ENCODE assay signal across 8 cellular contexts in the genomic region with DNA sequence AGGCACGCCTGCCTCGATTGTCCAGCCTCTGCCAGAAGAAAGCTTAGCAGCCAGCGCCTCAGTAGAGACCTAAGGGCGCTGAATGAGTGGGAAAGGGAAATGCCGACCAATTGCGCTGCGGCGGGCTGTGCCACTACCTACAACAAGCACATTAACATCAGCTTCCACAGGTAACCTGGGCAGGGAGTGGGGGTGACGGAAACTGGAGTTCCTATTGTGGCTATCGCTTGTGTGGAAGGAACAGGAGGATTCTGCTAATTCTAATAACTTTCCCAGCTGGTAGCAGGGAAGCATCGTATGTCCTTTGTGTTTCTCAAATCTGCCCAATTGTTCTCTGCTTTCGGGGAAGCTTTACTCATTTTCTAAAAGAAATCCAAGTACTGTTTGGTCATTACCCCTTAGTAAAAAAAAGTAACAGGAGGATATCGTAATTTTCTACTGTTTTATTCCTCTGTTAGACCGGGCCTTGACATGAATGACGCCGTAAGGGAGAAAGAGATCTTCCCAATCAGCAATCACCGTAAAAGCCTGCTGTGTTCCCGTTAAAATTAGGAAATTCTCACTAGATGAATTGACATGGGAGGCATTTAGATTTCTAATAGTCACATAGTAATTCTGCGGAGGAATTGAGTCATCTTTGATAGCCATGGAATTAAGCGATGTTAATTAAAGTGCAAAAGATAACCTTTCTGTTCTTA. TPM values are rescaled to one million over a fixed set of nuclear protein-coding genes. Genes with fewer than 3 reads are reported as not detected.
DNase-seq lines count a peak whose midpoint lies in the region; ATAC-seq and TF ChIP-seq lines count a peak whose summit lies in the region.

No MANE protein-coding gene starts in this region.

- WGBS in SK-N-SH (ENCODE audit: low lambda C conversion rate) = 3% methylated on average over 20 of the region's 20 CpGs

- peak overlapping the region; percentile 88 for H3K9ac ChIP-seq in SK-N-SH

- H3K27ac ChIP-seq in SK-N-SH (ENCODE audit: low read depth in 2 of 2, low read length in 1 of 2) (peak overlapping the region; percentile 88 to 99), SJSA1 (peak overlapping the region; percentile 79)

- POLR2A ChIA-PET in SK-N-SH (lab: Yijun Ruan, JAX) = interaction anchor here (0.6 to 2.9 kb wide), 8 partner anchors 16 to 477 kb away, joined by 3 to 38 read pairs (median 3); a partner anchor contains a TSS

- peaks cover 10 to 17% of the 10 kb centered on the region in 2 experiments for H3K36me3 ChIP-seq in SK-N-SH (replicated peaks in 1 of 2; ENCODE audit: control insufficient read depth in 1 of 2, insufficient read depth in 2 of 2, low read length in 1 of 2)
- H3K36me3 ChIP-seq in SJSA1 = peaks cover 21% of the 10 kb centered on the region

- no peak for DNase-seq in SK-N-SH
- no peak for DNase-seq in SJSA1 (ENCODE audit: low read depth in 1 of 2, low spot score in 2 of 2)
- peak; percentile 2 for DNase-seq in fibroblast of gingiva (ENCODE audit: low read depth)
- DNase-seq in osteocyte (ENCODE audit: extremely low spot score, unreplicated experiment) = no peak
- no peak for DNase-seq in GOT3 (lab: John Stamatoyannopoulos, UW)

- no peaks in the 10 kb centered on the region for H3K27me3 ChIP-seq in SK-N-SH (ENCODE audit: insufficient read depth)
- H3K27me3 ChIP-seq in SJSA1 (replicated peaks) = no peaks in the 10 kb centered on the region

- CTCF ChIA-PET in SK-N-SH (lab: Yijun Ruan, JAX) = interaction anchor here (1.3 to 2.8 kb wide), 2 partner anchors 22 to 30 kb away, joined by 4 to 18 read pairs; a partner anchor contains a TSS

- peaks cover 10% of the 10 kb centered on the region for H3F3A ChIP-seq in SK-N-SH (replicated peaks; ENCODE audit: insufficient read depth)

- H3K79me2 ChIP-seq in SK-N-SH (ENCODE audit: insufficient read depth) = peaks cover 59% of the 10 kb centered on the region

- H3K4me1 Mint-ChIP-seq in osteocyte (ENCODE audit: unreplicated experiment) = peaks cover 31% of the 10 kb centered on the region

- peak overlapping the region; percentile 100 for H3K27ac Mint-ChIP-seq in osteocyte (ENCODE audit: unreplicated experiment)

- H3K4me3 Mint-ChIP-seq in osteocyte (ENCODE audit: unreplicated experiment) = peak overlapping the region; percentile 99

- H4K20me1 ChIP-seq in SK-N-SH (ENCODE audit: insufficient read depth) = peaks cover 29% of the 10 kb centered on the region

- H3K9me3 ChIP-seq in SK-N-SH (no peaks in the 10 kb centered on the region), SJSA1 (replicated peaks) (no peaks in the 10 kb centered on the region)

- H3K4me1 ChIP-seq in SK-N-SH (ENCODE audit: control insufficient read depth in 1 of 2, insufficient read depth in 2 of 2, low read depth in 1 of 2, low read length in 1 of 2) (peaks cover 5 to 12% of the 10 kb centered on the region in 2 experiments; a peak in 3 of 4 replicates), SJSA1 (replicated peaks) (peaks cover 4% of the 10 kb centered on the region; the same call in 1 of the 2 replicates)

- ATAC-seq in SK-N-SH treated with all-trans-retinoic acid at 6 μM for 48 hours = no peak; the same call in 2 of the 3 replicates
- ATAC-seq in HG02678 (IDR thresholded peaks at IDR 0.05; ENCODE audit: unreplicated experiment) = peak; percentile 14
- ATAC-seq in HG02981 (IDR thresholded peaks at IDR 0.05; ENCODE audit: unreplicated experiment) = no peak

- peak overlapping the region; percentile 85 to 98 for H3K4me3 ChIP-seq in SK-N-SH (ENCODE audit: low read depth in 2 of 2, low read length in 1 of 2)
- H3K4me3 ChIP-seq in SJSA1 = peak overlapping the region; percentile 65

- peak overlapping the region; percentile 76 for H3K4me2 ChIP-seq in SK-N-SH

- no peaks in the 10 kb centered on the region for H3K9me2 ChIP-seq in SK-N-SH

- peaks cover 3% of the 10 kb centered on the region for H3K36me3 Mint-ChIP-seq in osteocyte (ENCODE audit: unreplicated experiment)

- H2AFZ ChIP-seq in SK-N-SH (ENCODE audit: low read depth) = peak overlapping the region; percentile 95

- no peak for TF ChIP-seq RAD21 in SK-N-SH (IDR thresholded peaks at IDR 0.05; ENCODE audit: low read length)

- no peaks in the 10 kb centered on the region for H3K27me3 Mint-ChIP-seq in osteocyte (ENCODE audit: unreplicated experiment)

- H3K9me3 Mint-ChIP-seq in osteocyte (ENCODE audit: unreplicated experiment) = no peaks in the 10 kb centered on the region

- no peak; a peak in 1 of 4 replicates for TF ChIP-seq EP300 in SK-N-SH (IDR thresholded peaks at IDR 0.05; ENCODE audit: borderline replicate concordance in 1 of 2, low read depth in 1 of 2, low read length in 1 of 2)

- TF ChIP-seq CTCF in SK-N-SH (IDR thresholded peaks at IDR 0.05) (no peak), osteocyte (IDR thresholded peaks at IDR 0.05) (no peak)

TF ChIP-seq in SK-N-SH, 30 proteins besides CTCF, POLR2A, EP300 and RAD21 (continues in another document):
- TF ChIP-seq FOXJ3 (CRISPR knock-in tag; IDR thresholded peaks at IDR 0.05) (no peak), TEAD4 (IDR thresholded peaks at IDR 0.05; ENCODE audit: borderline replicate concordance, insufficient read depth) (no peak), FOSL2 (IDR thresholded peaks at IDR 0.05; ENCODE audit: borderline replicate concordance, low read depth) (no peak), FOXM1 (IDR thresholded peaks at IDR 0.05; ENCODE audit: low read depth) (no peak), RXRA (IDR thresholded peaks at IDR 0.05; ENCODE audit: borderline replicate concordance, low read depth) (no peak), POLR2AphosphoS5 (IDR thresholded peaks at IDR 0.05; ENCODE audit: low read depth, low read length) (no peak; the same call in none of the 2 replicates), MXI1 (IDR thresholded peaks at IDR 0.05; ENCODE audit: low read depth, low read length) (no peak; the same call in 1 of the 2 replicates), SMC3 (IDR thresholded peaks at IDR 0.05; ENCODE audit: low read depth, low read length) (no peak), CHD2 (IDR thresholded peaks at IDR 0.05; ENCODE audit: low read length, partially characterized antibody) (no peak), MEF2A (IDR thresholded peaks at IDR 0.05; ENCODE audit: borderline replicate concordance, low read depth) (no peak), RFX5 (IDR thresholded peaks at IDR 0.05; ENCODE audit: low read length) (no peak), YY1 (IDR thresholded peaks at IDR 0.05; ENCODE audit: low read depth) (no peak)
- TF ChIP-seq, protein P1, sequence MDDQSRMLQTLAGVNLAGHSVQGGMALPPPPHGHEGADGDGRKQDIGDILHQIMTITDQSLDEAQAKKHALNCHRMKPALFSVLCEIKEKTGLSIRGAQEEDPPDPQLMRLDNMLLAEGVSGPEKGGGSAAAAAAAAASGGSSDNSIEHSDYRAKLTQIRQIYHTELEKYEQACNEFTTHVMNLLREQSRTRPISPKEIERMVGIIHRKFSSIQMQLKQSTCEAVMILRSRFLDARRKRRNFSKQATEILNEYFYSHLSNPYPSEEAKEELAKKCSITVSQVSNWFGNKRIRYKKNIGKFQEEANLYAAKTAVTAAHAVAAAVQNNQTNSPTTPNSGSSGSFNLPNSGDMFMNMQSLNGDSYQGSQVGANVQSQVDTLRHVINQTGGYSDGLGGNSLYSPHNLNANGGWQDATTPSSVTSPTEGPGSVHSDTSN (IDR thresholded peaks at IDR 0.05) = no peak

TF ChIP-seq in SK-N-SH treated with all-trans-retinoic acid at 6 μM for 48 hours, 23 proteins besides CTCF, POLR2A, EP300 and RAD21:
- TF ChIP-seq RARB (CRISPR knock-in tag; IDR thresholded peaks at IDR 0.05) (no peak), ZC3H10 (CRISPR knock-in tag; IDR thresholded peaks at IDR 0.05) (no peak), ZNF70 (CRISPR knock-in tag; IDR thresholded peaks at IDR 0.05) (no peak)
- TF ChIP-seq, protein P2, sequence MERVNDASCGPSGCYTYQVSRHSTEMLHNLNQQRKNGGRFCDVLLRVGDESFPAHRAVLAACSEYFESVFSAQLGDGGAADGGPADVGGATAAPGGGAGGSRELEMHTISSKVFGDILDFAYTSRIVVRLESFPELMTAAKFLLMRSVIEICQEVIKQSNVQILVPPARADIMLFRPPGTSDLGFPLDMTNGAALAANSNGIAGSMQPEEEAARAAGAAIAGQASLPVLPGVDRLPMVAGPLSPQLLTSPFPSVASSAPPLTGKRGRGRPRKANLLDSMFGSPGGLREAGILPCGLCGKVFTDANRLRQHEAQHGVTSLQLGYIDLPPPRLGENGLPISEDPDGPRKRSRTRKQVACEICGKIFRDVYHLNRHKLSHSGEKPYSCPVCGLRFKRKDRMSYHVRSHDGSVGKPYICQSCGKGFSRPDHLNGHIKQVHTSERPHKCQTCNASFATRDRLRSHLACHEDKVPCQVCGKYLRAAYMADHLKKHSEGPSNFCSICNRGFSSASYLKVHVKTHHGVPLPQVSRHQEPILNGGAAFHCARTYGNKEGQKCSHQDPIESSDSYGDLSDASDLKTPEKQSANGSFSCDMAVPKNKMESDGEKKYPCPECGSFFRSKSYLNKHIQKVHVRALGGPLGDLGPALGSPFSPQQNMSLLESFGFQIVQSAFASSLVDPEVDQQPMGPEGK (CRISPR knock-in tag; IDR thresholded peaks at IDR 0.05; ENCODE audit: borderline replicate concordance) = no peak
TF ChIP-seq in SK-N-SH treated with all-trans-retinoic acid at 6 μM for 48 hours: peak in this region for 0.

RNA-seq across cellular contexts. Expression of a gene that starts 0.5 kb away (rescaled TPM):
- polyA plus RNA-seq in SK-N-SH (2012; rRNA removed) = 2.9 and 4.6 TPM in 2 replicates
- polyA plus RNA-seq in SK-N-SH (2012; cell fraction: cytosol; rRNA removed) = 4.1 and 5.7 TPM in 2 replicates
- polyA plus RNA-seq in SK-N-SH (2012; cell fraction: nucleus; rRNA removed) = 4.3 and 6.0 TPM in 2 replicates
- total RNA-seq in SJSA1 (2014; rRNA removed; shearing (Covaris generic)) = 0.56 and 4.5 TPM in 2 replicates
- total RNA-seq in osteocyte = 5.0 and 5.1 TPM in 2 replicates

RNA-seq across cellular contexts. Expression of a gene that starts 0.9 kb away (rescaled TPM):
- 19.1 and 32.0 TPM in 2 replicates for polyA plus RNA-seq in SK-N-SH (2012; rRNA removed)
- 9.5 and 10.9 TPM in 2 replicates for polyA plus RNA-seq in SK-N-SH (2012; cell fraction: cytosol; rRNA removed)
- polyA plus RNA-seq in SK-N-SH (2012; cell fraction: nucleus; rRNA removed) = 76.5 and 180 TPM in 2 replicates
- 5.4 and 18.4 TPM in 2 replicates for total RNA-seq in SJSA1 (2014; rRNA removed; shearing (Covaris generic))
- 38.8 and 49.7 TPM in 2 replicates for total RNA-seq in osteocyte

RNA-seq across cellular contexts. Expression of a gene that starts 21.3 kb away (rescaled TPM):
- polyA plus RNA-seq in SK-N-SH (2012; rRNA removed) = 12.6 and 17.4 TPM in 2 replicates
- 19.3 and 20.4 TPM in 2 replicates for polyA plus RNA-seq in SK-N-SH (2012; cell fraction: cytosol; rRNA removed)
- polyA plus RNA-seq in SK-N-SH (2012; cell fraction: nucleus; rRNA removed) = 1.6 and 8.1 TPM in 2 replicates
- 42.6 and 54.4 TPM in 2 replicates for total RNA-seq in SJSA1 (2014; rRNA removed; shearing (Covaris generic))
- 28.0 and 32.5 TPM in 2 replicates for total RNA-seq in osteocyte
